Comparison of ENCODE assay signal across 12 cellular contexts in genomic region chr9:119369670-119370366, GRCh38. TPM values are rescaled to one million over a fixed set of nuclear protein-coding genes. Genes with fewer than 3 reads are reported as not detected.
DNase-seq lines count a peak whose midpoint lies in the region; ATAC-seq, FAIRE-seq and TF ChIP-seq lines count a peak whose summit lies in the region.
"Had no signal": no experiment of that assay in that cellular context is flagged by ENCODE, and none has a peak within 500 bp of the region (broad histone marks: within the 10 kb centered on the region; RNA-seq: fewer than 3 reads in every experiment).

No MANE protein-coding gene starts in this region.

- no peak overlapping the region for H4K8ac ChIP-seq in H1 (ENCODE audit: extremely low read depth, insufficient read depth, low read length)

- H3K27ac ChIP-seq in HUES64 (ENCODE audit: low read depth, low read length) (no peak overlapping the region), H1 (ENCODE audit: low read depth, low read length) (no peak overlapping the region)

- H3K18ac ChIP-seq in H1 (ENCODE audit: extremely low read depth, low read length) = no peak overlapping the region

- H3K36me3 ChIP-seq in HUES64 (ENCODE audit: insufficient read depth, low read length) (no peaks in the 10 kb centered on the region), H1 (ENCODE audit: control insufficient read depth in 2 of 4, insufficient read depth in 4 of 4, low read length in 3 of 4) (no peaks in the 10 kb centered on the region), neuron (ENCODE audit: insufficient read depth, low read length) (no peaks in the 10 kb centered on the region)

- DNase-seq in Ammon's horn (ENCODE audit: low spot score) (peak; percentile 29), H1 (ENCODE audit: low read depth in 1 of 2, low spot score in 2 of 2) (no peak), NK-92 (lab: John Stamatoyannopoulos, UW; ENCODE audit: unreplicated experiment) (no peak), kidney glomerular epithelial cell (lab: John Stamatoyannopoulos, UW) (no peak), GM19240 (ENCODE audit: insufficient read length, low spot score) (no peak)
- DNase-seq: activated CD4-positive, alpha-beta T cell treated with anti-CD3 and anti-CD28 coated beads, Interleukin-2, amount 10 ng/mL, durations not matched to agents 24 days and 14 days; Calu3; SIG-M5 had no signal

- 0 out of 2 replicates have a peak overlapping the region, but pooled peaks have one; percentile 11 for H2BK5ac ChIP-seq in H1 (ENCODE audit: low read depth, low read length)

- no peak overlapping the region for H2BK12ac ChIP-seq in H1 (ENCODE audit: low read depth, low read length)

- no peak overlapping the region for H4K91ac ChIP-seq in H1 (replicated peaks; ENCODE audit: insufficient read length, low read length)

- H2BK15ac ChIP-seq in H1 (ENCODE audit: low read length) = peak overlapping the region; percentile 48; the same call in 1 of the 2 replicates

- peaks cover 0 to 4% of the 10 kb centered on the region in 2 experiments for H4K20me1 ChIP-seq in H1 (replicated peaks in 1 of 2; ENCODE audit: control insufficient read depth in 1 of 2, insufficient read depth in 2 of 2, low read length in 2 of 2)

- no peak overlapping the region for H3K4ac ChIP-seq in H1 (replicated peaks; ENCODE audit: insufficient read length, low read depth, low read length)

- no peak overlapping the region for H2BK120ac ChIP-seq in H1 (replicated peaks; ENCODE audit: low read depth, low read length)

- no peaks in the 10 kb centered on the region for H3K9me3 ChIP-seq in HUES64 (ENCODE audit: insufficient read depth, low read depth, low read length)
- no peaks in the 10 kb centered on the region for H3K9me3 ChIP-seq in H1 (ENCODE audit: insufficient read depth in 2 of 2, low read depth in 1 of 2, low read length in 1 of 2)
- H3K9me3 ChIP-seq in neuron (ENCODE audit: low read length) = no peaks in the 10 kb centered on the region

- no peak overlapping the region for H3K23ac ChIP-seq in H1 (ENCODE audit: insufficient read length)

- TF ChIP-seq CTCF in H1 (IDR thresholded peaks at IDR 0.05; ENCODE audit: control extremely low read depth in 1 of 3, insufficient read depth in 1 of 3, low read depth in 1 of 3, low read length in 3 of 3) = no peak

- no peak for TF ChIP-seq EP300 in H1 (IDR thresholded peaks at IDR 0.05; ENCODE audit: borderline replicate concordance in 1 of 2, low read depth in 2 of 2, low read length in 2 of 2)

- TF ChIP-seq RAD21 in H1 (IDR thresholded peaks at IDR 0.05 in 1 of 2, conservative IDR thresholded peaks at IDR 0.05 in 1 of 2; ENCODE audit: low read depth in 2 of 2, low read length in 2 of 2) = no peak

- FAIRE-seq in H1 (lab: Jason Lieb, UNC) = no peak

- H3K9ac ChIP-seq in HUES64 (ENCODE audit: low read depth, low read length) = no peak overlapping the region
- H3K9ac ChIP-seq in H1 (replicated peaks in 1 of 4; ENCODE audit: extremely low read depth in 1 of 4, low read depth in 3 of 4, low read length in 3 of 4) = no peak overlapping the region; a peak in 1 of 7 replicates

- TF ChIP-seq POLR2A in H1 (IDR thresholded peaks at IDR 0.05; ENCODE audit: control extremely low read depth in 1 of 2, low read depth in 2 of 2, low read length in 2 of 2) = no peak

- H3K27me3 ChIP-seq in HUES64 (ENCODE audit: insufficient read depth, low read length) (peaks cover 44% of the 10 kb centered on the region), H1 (replicated peaks in 1 of 4; ENCODE audit: control insufficient read depth in 3 of 4, extremely low read depth in 1 of 4, insufficient read depth in 3 of 4, low read length in 3 of 4) (peaks cover 0 to 8% (median 5%) of the 10 kb centered on the region in 4 experiments; a peak in 5 of 7 replicates), neuron (ENCODE audit: insufficient read depth, low read length) (peaks cover 45% of the 10 kb centered on the region)

- no peaks in the 10 kb centered on the region for H3K79me1 ChIP-seq in H1 (ENCODE audit: low read depth, low read length)

- CTCF ChIA-PET in H1 (lab: Charles Lee; ENCODE audit: partially characterized antibody) = interaction anchor here (1.0 to 1.9 kb wide), 5 partner anchors 9 to 979 kb away, joined by 3 to 5 read pairs (median 4); no protein-coding TSS in a partner anchor

- peaks cover 16% of the 10 kb centered on the region for H3K23me2 ChIP-seq in H1 (ENCODE audit: low read depth, low read length)

- peak overlapping the region; percentile 92 for H3K4me3 ChIP-seq in HUES64 (ENCODE audit: low read length)
- peak overlapping the region; percentile 85 to 97 (median 88) for H3K4me3 ChIP-seq in H1 (ENCODE audit: extremely low read depth in 1 of 4, insufficient read depth in 2 of 4, low read depth in 3 of 4, low read length in 4 of 4)
- peak overlapping the region; percentile 39 for H3K4me3 ChIP-seq in neuron (ENCODE audit: low read length)

- peak overlapping the region; percentile 97 to 98 for H3K4me2 ChIP-seq in H1 (ENCODE audit: insufficient read depth in 1 of 2, low read depth in 2 of 2, low read length in 2 of 2)

- 2% methylated on average over 34 of the region's 34 CpGs for WGBS in HUES64
- WGBS in H1 (ENCODE audit: extremely low coverage in 1 of 2, insufficient coverage in 1 of 2, insufficient read length in 1 of 2, insufficient replicate concordance in 2 of 2, low coverage in 1 of 2, low lambda C conversion rate in 2 of 2, missing lambda C conversion rate in 1 of 2), 2 experiments = 7% methylated on average over 23 of the region's 34 CpGs; no CpG with 5 or more reads in 1 of the 2 experiments

- no peak for ATAC-seq in HG03196 (IDR thresholded peaks at IDR 0.05; ENCODE audit: unreplicated experiment)

- H3K79me2 ChIP-seq in H1 (ENCODE audit: control insufficient read depth in 1 of 2, insufficient read depth in 2 of 2, low read length in 2 of 2) = peaks cover 0 to 14% of the 10 kb centered on the region in 2 experiments; a peak in 2 of 4 replicates

- H3K14ac ChIP-seq in H1 (ENCODE audit: insufficient read length) = no peak overlapping the region

- no peak overlapping the region for H4K5ac ChIP-seq in H1 (ENCODE audit: insufficient read length, low read depth, low read length)

- H2AK5ac ChIP-seq in H1 (ENCODE audit: low read depth, low read length) = no peak overlapping the region

- no peak overlapping the region for H2BK20ac ChIP-seq in H1 (ENCODE audit: low read length)

- peaks cover 19% of the 10 kb centered on the region for H3K4me1 ChIP-seq in HUES64 (ENCODE audit: insufficient read depth, low read length)
- peaks cover 3 to 15% (median 5%) of the 10 kb centered on the region in 4 experiments; a peak in 6 of 7 replicates for H3K4me1 ChIP-seq in H1 (replicated peaks in 1 of 4; ENCODE audit: control insufficient read depth in 3 of 4, insufficient read depth in 4 of 4, low read length in 3 of 4)
- H3K4me1 ChIP-seq in neuron (ENCODE audit: insufficient read depth, low read length) = peaks cover 4% of the 10 kb centered on the region

- H3K56ac ChIP-seq in H1 (replicated peaks; ENCODE audit: insufficient read length, low read depth, low read length) = no peak overlapping the region

- peak overlapping the region; percentile 88 for H2AFZ ChIP-seq in H1 (ENCODE audit: low read length)
- peak overlapping the region; percentile 9 for H2AFZ ChIP-seq in neuron (ENCODE audit: low read depth, low read length)

- POLR2A ChIA-PET in H1 (lab: Charles Lee; ENCODE audit: partially characterized antibody) = no interaction called here

TF ChIP-seq in H1, 55 proteins besides CTCF, POLR2A, EP300 and RAD21:
- TF ChIP-seq BRCA1 (IDR thresholded peaks at IDR 0.05; ENCODE audit: low read depth, low read length) (no peak), TBP (IDR thresholded peaks at IDR 0.05; ENCODE audit: low read depth, low read length) (no peak)

RNA-seq across cellular contexts. Expression of gene BRINP1, which starts 0.6 kb away (rescaled TPM):
- 16.4 TPM for polyA plus RNA-seq in HUES64 (2013, experiment 1 of 2)
- polyA plus RNA-seq in HUES64 (2013, experiment 2 of 2) = 13.8 TPM
- 20.3 and 20.5 TPM in 2 replicates for total RNA-seq in H1 (2021; fragmentation: NEBNext Ultra II Directional; extraction: Animal tissue kit (Norgen Biotek cat#: 25700))
- 19.3 and 19.5 TPM in 2 replicates for polyA plus RNA-seq in H1 (2011; rRNA removed)
- polyA plus RNA-seq in H1 (2011; cell fraction: cytosol; rRNA removed) = 15.0 TPM
- 22.6 TPM for polyA plus RNA-seq in H1 (2011; cell fraction: nucleus; rRNA removed)
- 16.9 to 20.4 TPM (median 18.7 TPM) in 4 replicates for polyA plus RNA-seq in H1 (2012, experiment 1 of 2)
- 6.2 TPM for polyA plus RNA-seq in H1 (2012, experiment 2 of 2)
- polyA plus RNA-seq in H1 (2013, experiment 1 of 2) = 24.9 TPM
- polyA plus RNA-seq in H1 (2013, experiment 2 of 2) = 28.3 TPM
- polyA minus RNA-seq in H1 (2011; rRNA and poly(A)+ RNA removed) = 26.5 and 27.0 TPM in 2 replicates
- 16.6 TPM for polyA minus RNA-seq in H1 (2011; cell fraction: cytosol; rRNA and poly(A)+ RNA removed)
- polyA minus RNA-seq in H1 (2011; cell fraction: nucleus; rRNA and poly(A)+ RNA removed) = 46.0 TPM
- total RNA-seq: activated CD4-positive, alpha-beta T cell treated with anti-CD3 and anti-CD28 coated beads, Interleukin-2, amount 10 ng/mL, durations not matched to agents 24 days and 14 days; activated naive CD8-positive, alpha-beta T cell treated with anti-CD3 and anti-CD28 coated beads, Interleukin-2, amount 10 ng/mL, durations not matched to agents 7 days and 5 days; Calu3 had no signal

Comparison
In these comparisons a context has a peak if more than half of its experiments do, and no peak if none do; other contexts are left out.
1. H3K4me3 ChIP-seq: peak in every context shown above with its lines; median percentile 92 in HUES64; 88 in H1; 39 in neuron.